9 cellular contexts compared by ENCODE assay signal in genomic region chr2:52810460-52810859, GRCh38.
A peak's percentile ranks its signal among the peaks of the same experiment; 100 is the strongest.
DNase-seq lines count a peak whose midpoint lies in the region; ATAC-seq and TF ChIP-seq lines count a peak whose summit lies in the region.
"Had no signal": no experiment of that assay in that cellular context is flagged by ENCODE, and none has a peak within 500 bp of the region (broad histone marks: within the 10 kb centered on the region; RNA-seq: fewer than 3 reads in every experiment).

No MANE protein-coding gene starts in this region.

- H3K9me3 Mint-ChIP-seq in memory B cell: peaks cover 1% of the 10 kb centered on the region

- no peak overlapping the region for H3K27ac ChIP-seq in brain microvascular endothelial cell
- H3K27ac ChIP-seq: neutrophil had no signal

- no peak overlapping the region for H3K4me3 Mint-ChIP-seq in memory B cell

- no peaks in the 10 kb centered on the region for H3K36me3 ChIP-seq in brain microvascular endothelial cell (replicated peaks)
- H3K36me3 ChIP-seq: neutrophil had no signal

- no peaks in the 10 kb centered on the region for H3K36me3 Mint-ChIP-seq in memory B cell

- DNase-seq in GM03348 (ENCODE audit: low spot score) (peak; percentile 16), HT1080 (ENCODE audit: low read depth) (peak; percentile 55), brain microvascular endothelial cell (peak; percentile 10), memory B cell (ENCODE audit: low spot score in 2 of 2) (no peak), NCI-H2227 treated with DMSO at 0.1 percent for 48 hours (lab: John Stamatoyannopoulos, UW) (no peak), GF-D8 (lab: John Stamatoyannopoulos, UW) (no peak)
- DNase-seq in activated CD4-positive, alpha-beta T cell treated with anti-CD3 and anti-CD28 coated beads for 4 hours: no peak

- no peak overlapping the region for H3K4me3 ChIP-seq in brain microvascular endothelial cell (ENCODE audit: low read depth, low read length)

- H3K4me1 Mint-ChIP-seq in memory B cell: no peaks in the 10 kb centered on the region

- in situ Hi-C loops in brain microvascular endothelial cell (cut with HindIII; ENCODE audit: low pct_ligation_motif_present, low sequenced_read_pairs): no loop called here

- no peaks in the 10 kb centered on the region for H3K27me3 ChIP-seq in brain microvascular endothelial cell (replicated peaks)
- H3K27me3 ChIP-seq: neutrophil had no signal

- ATAC-seq in memory B cell (ENCODE audit: low read depth) (no peak), HG03378 (IDR thresholded peaks at IDR 0.05; ENCODE audit: unreplicated experiment) (no peak)

- H3K27me3 Mint-ChIP-seq in memory B cell: no peaks in the 10 kb centered on the region

- peak; percentile 44 for TF ChIP-seq CTCF in brain microvascular endothelial cell (IDR thresholded peaks at IDR 0.05; ENCODE audit: low read depth, low read length, missing control alignments)

- peak overlapping the region; percentile 35 for H3K27ac Mint-ChIP-seq in memory B cell

Comparison
In these comparisons a context has a peak if more than half of its experiments do, and no peak if none do; other contexts are left out.
1. DNase-seq: peak in GM03348 (single experiment), HT1080 (single experiment) and brain microvascular endothelial cell (single experiment); none in memory B cell (0 of 2), activated CD4-positive, alpha-beta T cell treated with anti-CD3 and anti-CD28 coated beads for 4 hours (0 of 2), NCI-H2227 treated with DMSO at 0.1 percent for 48 hours (single experiment) and GF-D8 (single experiment).